1 cellular context compared by ENCODE assay signal in genomic region chr22:28759861-28760560, GRCh38.
TF ChIP-seq lines count a peak whose summit lies in the region.

No MANE protein-coding gene starts in this region.

TF ChIP-seq in HEK293, 187 proteins besides CTCF, POLR2A, EP300 and RAD21 (continued from another document and continues in another):
- TF ChIP-seq ZBTB11 (tag by site-specific recombination; conservative IDR thresholded peaks at IDR 0.05; ENCODE audit: low read depth), result no peak
- no peak for TF ChIP-seq ZNF114 (tag by site-specific recombination; IDR thresholded peaks at IDR 0.05)
- TF ChIP-seq ZNF16 (tag by site-specific recombination; IDR thresholded peaks at IDR 0.05; ENCODE audit: low read depth), result no peak
- TF ChIP-seq ZNF768 (tag by site-specific recombination; IDR thresholded peaks at IDR 0.05), result no peak
- no peak for TF ChIP-seq ZNF174 (tag by site-specific recombination; IDR thresholded peaks at IDR 0.05)
- no peak for TF ChIP-seq ZNF311 (tag by site-specific recombination; IDR thresholded peaks at IDR 0.05; ENCODE audit: borderline replicate concordance)
- peak; percentile 83 for TF ChIP-seq SCRT2 (tag by site-specific recombination; IDR thresholded peaks at IDR 0.05)
- no peak for TF ChIP-seq ZNF214 (tag by site-specific recombination; IDR thresholded peaks at IDR 0.05; ENCODE audit: borderline replicate concordance)
- TF ChIP-seq ZNF169 (tag by site-specific recombination; IDR thresholded peaks at IDR 0.05), result no peak
- TF ChIP-seq PRDM4 (tag by site-specific recombination; IDR thresholded peaks at IDR 0.05), result no peak
- no peak for TF ChIP-seq ZNF146 (tag by site-specific recombination; IDR thresholded peaks at IDR 0.05)
- peak; percentile 85 for TF ChIP-seq GLIS1 (tag by site-specific recombination; IDR thresholded peaks at IDR 0.05)
- no peak for TF ChIP-seq HOXC10 (CRISPR knock-in tag; IDR thresholded peaks at IDR 0.05)
- no peak for TF ChIP-seq TSHZ1 (tag by site-specific recombination; IDR thresholded peaks at IDR 0.05; ENCODE audit: borderline replicate concordance)
- no peak for TF ChIP-seq BCL11B (tag by site-specific recombination; IDR thresholded peaks at IDR 0.05; ENCODE audit: low read depth)
- no peak for TF ChIP-seq ZNF416 (tag by site-specific recombination; IDR thresholded peaks at IDR 0.05)
- TF ChIP-seq ZBTB10 (tag by site-specific recombination; IDR thresholded peaks at IDR 0.05), result no peak
- TF ChIP-seq ZNF776 (tag by site-specific recombination; IDR thresholded peaks at IDR 0.05; ENCODE audit: borderline replicate concordance), result no peak
- no peak for TF ChIP-seq ZNF610 (tag by site-specific recombination; IDR thresholded peaks at IDR 0.05; ENCODE audit: borderline replicate concordance)
- no peak for TF ChIP-seq ZFP3 (tag by site-specific recombination; IDR thresholded peaks at IDR 0.05; ENCODE audit: low read depth)
- TF ChIP-seq ZNF580 (tag by site-specific recombination; IDR thresholded peaks at IDR 0.05), result no peak
- TF ChIP-seq GLI4 (tag by site-specific recombination; IDR thresholded peaks at IDR 0.05), result no peak
- no peak for TF ChIP-seq ATF2 (tag by site-specific recombination; IDR thresholded peaks at IDR 0.05; ENCODE audit: low read depth)
- no peak for TF ChIP-seq ZNF555 (tag by site-specific recombination; conservative IDR thresholded peaks at IDR 0.05)
- TF ChIP-seq ZNF221 (tag by site-specific recombination; IDR thresholded peaks at IDR 0.05; ENCODE audit: borderline replicate concordance), result no peak
- TF ChIP-seq ZNF202 (tag by site-specific recombination; IDR thresholded peaks at IDR 0.05; ENCODE audit: borderline replicate concordance), result no peak
- no peak for TF ChIP-seq ZNF560 (tag by site-specific recombination; IDR thresholded peaks at IDR 0.05; ENCODE audit: borderline replicate concordance)
- TF ChIP-seq ELK4 (IDR thresholded peaks at IDR 0.05; ENCODE audit: borderline replicate concordance, low read depth, low read length), result no peak
- no peak for TF ChIP-seq ZNF211 (tag by site-specific recombination; IDR thresholded peaks at IDR 0.05; ENCODE audit: low read depth)
- TF ChIP-seq PRDM6 (tag by site-specific recombination; IDR thresholded peaks at IDR 0.05), result peak; percentile 55
- no peak for TF ChIP-seq ZNF19 (tag by site-specific recombination; IDR thresholded peaks at IDR 0.05; ENCODE audit: low read depth)
- TF ChIP-seq AEBP2 (tag by site-specific recombination; IDR thresholded peaks at IDR 0.05; ENCODE audit: borderline replicate concordance), result no peak
- TF ChIP-seq ZNF777 (tag by site-specific recombination; IDR thresholded peaks at IDR 0.05; ENCODE audit: borderline replicate concordance), result no peak
- no peak for TF ChIP-seq HOXD13 (CRISPR knock-in tag; IDR thresholded peaks at IDR 0.05; ENCODE audit: borderline replicate concordance)
- no peak for TF ChIP-seq KLF10 (tag by site-specific recombination; IDR thresholded peaks at IDR 0.05)
- no peak for TF ChIP-seq ZNF792 (tag by site-specific recombination; IDR thresholded peaks at IDR 0.05)
- TF ChIP-seq SCRT1 (tag by site-specific recombination; IDR thresholded peaks at IDR 0.05; ENCODE audit: borderline replicate concordance), result no peak
- no peak for TF ChIP-seq ZNF692 (tag by site-specific recombination; IDR thresholded peaks at IDR 0.05)
